Comparison of ENCODE assay signal across 8 cellular contexts in the genomic region with DNA sequence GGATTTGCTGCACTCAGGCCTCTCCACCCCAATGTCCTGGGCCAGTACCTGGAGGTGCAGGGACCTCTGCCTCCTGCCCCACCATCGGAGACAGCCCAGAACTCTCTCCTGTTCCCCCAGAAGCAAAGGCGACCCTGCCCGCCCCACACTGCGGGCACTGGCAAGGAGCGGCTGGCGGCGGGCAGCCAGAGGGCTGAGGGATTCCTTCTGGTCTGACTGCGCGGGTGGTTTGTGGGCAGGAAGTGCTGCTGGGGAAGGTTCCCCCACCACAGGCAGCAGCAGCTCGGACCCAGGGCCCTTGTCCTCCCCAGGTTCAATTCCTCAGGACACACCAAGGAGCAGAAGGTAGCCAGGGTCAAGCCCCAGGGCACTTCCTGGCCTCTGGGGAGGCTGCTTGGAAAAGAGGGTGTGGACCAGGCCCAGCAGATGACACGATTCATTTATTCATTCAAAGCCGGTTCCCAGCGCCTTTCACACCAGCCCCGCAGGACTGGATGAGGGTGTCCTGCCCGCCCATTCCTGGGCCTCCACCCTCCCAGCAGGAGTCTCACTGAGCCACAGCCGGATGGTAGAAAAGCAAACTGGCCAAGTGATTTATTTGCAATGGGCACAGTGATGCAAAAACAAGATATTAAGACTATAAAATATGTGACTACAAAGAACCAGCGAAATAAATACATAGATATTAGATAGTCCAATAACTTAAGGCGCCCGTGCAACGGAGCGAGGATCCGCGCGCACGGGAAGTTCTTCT. TPM values are rescaled to one million over a fixed set of nuclear protein-coding genes. Genes with fewer than 3 reads are reported as not detected.
DNase-seq lines count a peak whose midpoint lies in the region; ATAC-seq and TF ChIP-seq lines count a peak whose summit lies in the region.

No MANE protein-coding gene starts in this region.

- CTCF ChIA-PET in MCF 10A (lab: Yijun Ruan, JAX), result interaction anchor here (0.7 to 1.5 kb wide), 3 partner anchors 13 to 396 kb away, joined by 3 to 8 read pairs (median 3); no protein-coding TSS in a partner anchor

- no peaks in the 10 kb centered on the region for H3K36me3 Mint-ChIP-seq in MCF 10A (ENCODE audit: insufficient read depth, unreplicated experiment)

- no TSS peak for BruUV-seq in MCF 10A (replicated peaks; lab: Mats Ljungman, UMichigan)

- peak overlapping the region; percentile 42 for H3K27ac Mint-ChIP-seq in MCF 10A (ENCODE audit: low read depth, unreplicated experiment)

- peaks cover 39% of the 10 kb centered on the region for H3K27me3 ChIP-seq in HUES48 (ENCODE audit: control insufficient read depth, insufficient read depth, low read length)
- peaks cover 0 to 2% of the 10 kb centered on the region in 2 donors for H3K27me3 ChIP-seq in aorta (ENCODE audit: control insufficient read depth in 1 of 2, insufficient read depth in 2 of 2, low read length in 1 of 2)

- peak overlapping the region; percentile 66 for H3K4me3 ChIP-seq in HUES48 (ENCODE audit: low read depth, low read length)
- peak overlapping the region in 1 of 2 donors; percentile 24 for H3K4me3 ChIP-seq in aorta (ENCODE audit: low read length in 2 of 2)

- no peaks in the 10 kb centered on the region for H3K9me3 ChIP-seq in HUES48 (ENCODE audit: control insufficient read depth, insufficient read depth, low read length)
- H3K9me3 ChIP-seq in aorta (ENCODE audit: control insufficient read depth, low read length), result no peaks in the 10 kb centered on the region

- H3K27ac ChIP-seq in HUES48 (ENCODE audit: low read depth, low read length), result no peak overlapping the region
- no peak overlapping the region for H3K27ac ChIP-seq in aorta (ENCODE audit: low read depth in 1 of 2, low read length in 2 of 2)

- H3K36me3 ChIP-seq in HUES48 (ENCODE audit: control insufficient read depth, insufficient read depth, low read length), result no peaks in the 10 kb centered on the region
- H3K36me3 ChIP-seq in aorta (ENCODE audit: control insufficient read depth in 1 of 2, insufficient read depth in 2 of 2, low read length in 1 of 2), result no peaks in the 10 kb centered on the region

- POLR2A ChIA-PET in MCF 10A (lab: Yijun Ruan, JAX), result interaction anchor here (1.0 to 4.6 kb wide), 10 partner anchors 7 to 528 kb away, joined by 3 to 32 read pairs (median 10); partner anchors contain the start of genes NAP1L4 and TSSC4

- no peak for TF ChIP-seq CTCF in MCF 10A (IDR thresholded peaks at IDR 0.05; ENCODE audit: unreplicated experiment)

- H3K4me1 Mint-ChIP-seq in MCF 10A (ENCODE audit: insufficient read depth, unreplicated experiment), result peaks cover 14% of the 10 kb centered on the region

- peak overlapping the region; percentile 73 for H3K4me3 Mint-ChIP-seq in MCF 10A (ENCODE audit: unreplicated experiment)

- H3K4me1 ChIP-seq in HUES48 (ENCODE audit: control insufficient read depth, insufficient read depth, low read length) (peaks cover 4% of the 10 kb centered on the region; the same call in 1 of the 2 replicates), aorta (ENCODE audit: control insufficient read depth in 1 of 2, insufficient read depth in 2 of 2, low read length in 2 of 2) (no peaks in the 10 kb centered on the region)

- H3K9ac ChIP-seq in HUES48 (ENCODE audit: low read depth, low read length), result no peak overlapping the region

- ATAC-seq in aorta (ENCODE audit: low FRiP score), result no peak
- no peak for ATAC-seq in HG03159 (IDR thresholded peaks at IDR 0.05; ENCODE audit: unreplicated experiment)
- ATAC-seq in sciatic nerve, result no peak

- no peaks in the 10 kb centered on the region for H3K9me3 Mint-ChIP-seq in MCF 10A (ENCODE audit: unreplicated experiment)

- 59 to 64% methylated on average over 25 of the region's 25 CpGs for WGBS in aorta, 2 donors

- intact Hi-C loops in MCF 10A (cut with micrococcal nuclease) (no loop called here), aorta (cut with DNase I) (no loop called here), sciatic nerve (cut with DNase I) (no loop called here)

- in situ Hi-C loops in ACHN (cut with HindIII; ENCODE audit: low pct_ligation_motif_present, low pct_unique_long_range_greater_than_20kb, low sequenced_read_pairs), result no loop called here

- no peaks in the 10 kb centered on the region for H3K27me3 Mint-ChIP-seq in MCF 10A (ENCODE audit: insufficient read depth, unreplicated experiment)

- DNase-seq in ACHN, result peak; percentile 36
- peak; percentile 61 for DNase-seq in MCF 10A (ENCODE audit: unreplicated experiment)
- DNase-seq in kidney glomerular epithelial cell (lab: John Stamatoyannopoulos, UW), result peak; percentile 7
- DNase-seq in aorta, result peak; percentile 49 to 76
- no peak for DNase-seq in HCEC 1CT
- no peak for DNase-seq in sciatic nerve (ENCODE audit: low spot score)

RNA-seq across cellular contexts. Expression of gene PHLDA2, which starts 1.2 kb away (rescaled TPM):
- 118 and 135 TPM in 2 replicates for total RNA-seq in MCF 10A (2022)
- 1 to 10 TPM; 6.4 to 7.1 TPM for total RNA-seq in aorta
- 10 to 100 TPM in 1 of 2 donors, 1 to 10 TPM in 1; 7.4 to 17.2 TPM for polyA plus RNA-seq in aorta
- total RNA-seq in sciatic nerve, result 7.5 TPM

RNA-seq across cellular contexts. Expression of gene CDKN1C, which starts 42.5 kb away (rescaled TPM):
- 5.7 and 6.9 TPM in 2 replicates for total RNA-seq in MCF 10A (2022)
- 10 to 100 TPM; 13.7 to 37.7 TPM for total RNA-seq in aorta
- polyA plus RNA-seq in aorta, result 10 to 100 TPM; 11.3 to 21.3 TPM
- 186 TPM for total RNA-seq in sciatic nerve

Comparison
In these comparisons a context has a peak if more than half of its experiments do, and no peak if none do; other contexts are left out.
1. DNase-seq: peak in ACHN (single experiment), MCF 10A (single experiment), kidney glomerular epithelial cell (single experiment) and aorta (2 of 2); none in HCEC 1CT (single experiment) and sciatic nerve (single experiment).
2. RNA of gene PHLDA2, which starts 1.2 kb away (total RNA-seq): 118 to 135 TPM in MCF 10A; 7.5 TPM in sciatic nerve (single experiment) and 6.4 to 7.1 TPM in aorta; every median in the first group is over 10 times any median in the second.